17 cellular contexts compared by ENCODE assay signal in the genomic region with DNA sequence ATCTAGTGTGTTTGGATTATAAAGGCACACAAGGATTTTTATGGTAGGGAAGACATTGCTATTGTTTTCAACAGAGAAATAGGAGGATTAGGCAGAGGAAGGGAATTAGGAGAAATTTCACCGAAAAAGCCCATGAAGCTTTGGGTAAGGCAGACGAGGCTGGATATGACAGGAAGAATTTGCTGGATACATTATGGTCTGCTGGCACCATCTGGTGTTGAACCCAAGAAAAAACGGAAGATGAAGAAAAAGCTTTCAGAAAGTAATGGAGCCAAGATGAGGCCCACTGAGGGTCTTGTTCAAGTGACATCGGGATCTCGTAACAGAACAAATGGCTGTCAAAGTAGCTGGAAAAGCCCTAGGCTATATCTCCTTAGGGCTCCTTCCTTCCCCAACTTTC. TPM values are rescaled to one million over a fixed set of nuclear protein-coding genes. Genes with fewer than 3 reads are reported as not detected.
DNase-seq lines count a peak whose midpoint lies in the region; ATAC-seq and TF ChIP-seq lines count a peak whose summit lies in the region.
"Had no signal": no experiment of that assay in that cellular context is flagged by ENCODE, and none has a peak within 500 bp of the region (broad histone marks: within the 10 kb centered on the region; RNA-seq: fewer than 3 reads in every experiment).

No MANE protein-coding gene starts in this region.

- no peak; the same call in 2 of the 3 replicates for ATAC-seq in GM23338
- ATAC-seq in stimulated activated memory B cell treated with anti-CD40 and anti-IgM and Interleukin-4, amounts not matched to agents 10 μg/mL and 1 μg/mL and 100 μg/mL, for 72 hours: no peak
- ATAC-seq: A549, Panc1, T-cell had no signal

- H4K20me1 ChIP-seq in GM23338 (replicated peaks; ENCODE audit: insufficient read depth): no peaks in the 10 kb centered on the region

- no peaks in the 10 kb centered on the region for H3K36me3 Mint-ChIP-seq in GM23338 (ENCODE audit: low read depth)
- no peaks in the 10 kb centered on the region for H3K36me3 Mint-ChIP-seq in stimulated activated memory B cell treated with anti-CD40 and anti-IgM and Interleukin-4, amounts not matched to agents 10 μg/mL and 1 μg/mL and 100 μg/mL, for 72 hours
- H3K36me3 Mint-ChIP-seq: T-cell had no signal

- no peaks in the 10 kb centered on the region for H3F3A ChIP-seq in GM23338 (replicated peaks; ENCODE audit: low read depth)

- peaks cover 10% of the 10 kb centered on the region for H3K4me1 Mint-ChIP-seq in GM23338
- peaks cover 12% of the 10 kb centered on the region for H3K4me1 Mint-ChIP-seq in stimulated activated memory B cell treated with anti-CD40 and anti-IgM and Interleukin-4, amounts not matched to agents 10 μg/mL and 1 μg/mL and 100 μg/mL, for 72 hours
- H3K4me1 Mint-ChIP-seq: T-cell had no signal

- 0 out of 2 replicates have a peak, but pooled peaks cover 7% of the 10 kb centered on the region for H3K4me1 ChIP-seq in GM23338 (ENCODE audit: insufficient read depth)
- no peaks in the 10 kb centered on the region for H3K4me1 ChIP-seq in stomach
- H3K4me1 ChIP-seq in effector memory CD4-positive, alpha-beta T cell (ENCODE audit: control insufficient read depth, insufficient read depth, low read length, poor library complexity, severe bottlenecking): no peaks in the 10 kb centered on the region
- H3K4me1 ChIP-seq: A549 had no signal

- H3K27ac ChIP-seq in GM23338 (ENCODE audit: low read depth) (no peak overlapping the region), stomach (no peak overlapping the region)
- H3K27ac ChIP-seq in effector memory CD4-positive, alpha-beta T cell (ENCODE audit: insufficient read depth, low read length, poor library complexity, severe bottlenecking): no peak overlapping the region
- H3K27ac ChIP-seq: A549, KMS-11 had no signal

- H3K36me3 ChIP-seq in GM23338 (ENCODE audit: insufficient read depth) (no peaks in the 10 kb centered on the region), stomach (no peaks in the 10 kb centered on the region)
- no peaks in the 10 kb centered on the region for H3K36me3 ChIP-seq in effector memory CD4-positive, alpha-beta T cell (ENCODE audit: control insufficient read depth, insufficient read depth, low read length)

- H3K27ac Mint-ChIP-seq in GM23338: no peak overlapping the region
- H3K27ac Mint-ChIP-seq in stimulated activated memory B cell treated with anti-CD40 and anti-IgM and Interleukin-4, amounts not matched to agents 10 μg/mL and 1 μg/mL and 100 μg/mL, for 72 hours: no peak overlapping the region
- H3K27ac Mint-ChIP-seq: T-cell had no signal

- H3K27me3 ChIP-seq in GM23338 (ENCODE audit: insufficient read depth): no peaks in the 10 kb centered on the region
- H3K27me3 ChIP-seq in stomach: no peaks in the 10 kb centered on the region
- H3K27me3 ChIP-seq in effector memory CD4-positive, alpha-beta T cell (replicated peaks; ENCODE audit: control insufficient read depth, insufficient read depth, low read length, poor library complexity, severe bottlenecking): peaks cover 3% of the 10 kb centered on the region

- H3K27me3 Mint-ChIP-seq in GM23338 (ENCODE audit: insufficient read depth, low read depth, poor library complexity): peaks cover 1% of the 10 kb centered on the region
- peaks cover 45% of the 10 kb centered on the region for H3K27me3 Mint-ChIP-seq in stimulated activated memory B cell treated with anti-CD40 and anti-IgM and Interleukin-4, amounts not matched to agents 10 μg/mL and 1 μg/mL and 100 μg/mL, for 72 hours

- H3K4me2 ChIP-seq in GM23338: no peak overlapping the region
- H3K4me2 ChIP-seq: A549, KMS-11 had no signal

- peak; percentile 37 to 60 for TF ChIP-seq CTCF in GM23338 (conservative IDR thresholded peaks at IDR 0.05; ENCODE audit: low read depth in 2 of 2)
- no peak for TF ChIP-seq CTCF in stomach (IDR thresholded peaks at IDR 0.05)

- H3K4me3 Mint-ChIP-seq in GM23338: no peak overlapping the region
- no peak overlapping the region for H3K4me3 Mint-ChIP-seq in stimulated activated memory B cell treated with anti-CD40 and anti-IgM and Interleukin-4, amounts not matched to agents 10 μg/mL and 1 μg/mL and 100 μg/mL, for 72 hours
- H3K4me3 Mint-ChIP-seq: T-cell had no signal

- no peaks in the 10 kb centered on the region for H3K9me3 ChIP-seq in stomach
- no peaks in the 10 kb centered on the region for H3K9me3 ChIP-seq in effector memory CD4-positive, alpha-beta T cell (ENCODE audit: control insufficient read depth, low read length)
- H3K9me3 ChIP-seq: A549 had no signal

- no peak for TF ChIP-seq POLR2A in stomach (IDR thresholded peaks at IDR 0.05)

- no peaks in the 10 kb centered on the region for H3K79me2 ChIP-seq in GM23338 (replicated peaks; ENCODE audit: insufficient read depth)

- WGBS in stomach, 5 donors: 71 to 82% (median 81%) methylated on average over 5 of the region's 5 CpGs

- intact Hi-C loops in stomach (cut with DNase I; ENCODE audit: low total_unique reads): no loop called here

- TF ChIP-seq EP300 in stomach (IDR thresholded peaks at IDR 0.05): no peak

- DNase-seq in Ammon's horn (ENCODE audit: low spot score): peak; percentile 35
- DNase-seq in GM23338 (ENCODE audit: low spot score): peak; percentile 45
- peak; percentile 34 for DNase-seq in OCI-M1 (lab: John Stamatoyannopoulos, UW)
- peak; percentile 24 for DNase-seq in iPS-NIHi7 (ENCODE audit: extremely low spot score)
- DNase-seq in stomach: no peak
- no peak for DNase-seq in effector memory CD4-positive, alpha-beta T cell
- no peak for DNase-seq in hepatic stellate cell (ENCODE audit: low spot score)
- DNase-seq: C1 segment of cervical spinal cord, MM.1S, NCI-H1930, NCI-H2171, NCI-H446 treated with DMSO at 0.1 percent for 48 hours, T-cell had no signal

- H3K9me2 ChIP-seq in GM23338 (ENCODE audit: insufficient read depth): no peaks in the 10 kb centered on the region

- H2AFZ ChIP-seq in GM23338: peak overlapping the region; percentile 11; the same call in 1 of the 2 replicates

- H3K4me3 ChIP-seq in GM23338 (no peak overlapping the region), stomach (no peak overlapping the region)
- H3K4me3 ChIP-seq in effector memory CD4-positive, alpha-beta T cell (ENCODE audit: insufficient read depth, low read depth, low read length, poor library complexity, severe bottlenecking): no peak overlapping the region
- H3K4me3 ChIP-seq: A549 had no signal

- H3K9me3 Mint-ChIP-seq in GM23338: no peaks in the 10 kb centered on the region
- H3K9me3 Mint-ChIP-seq in stimulated activated memory B cell treated with anti-CD40 and anti-IgM and Interleukin-4, amounts not matched to agents 10 μg/mL and 1 μg/mL and 100 μg/mL, for 72 hours: no peaks in the 10 kb centered on the region
- H3K9me3 Mint-ChIP-seq: T-cell had no signal

TF ChIP-seq in GM23338, 12 proteins besides CTCF, POLR2A, EP300 and RAD21:
- TF ChIP-seq STAT1 (IDR thresholded peaks at IDR 0.05; ENCODE audit: unreplicated experiment): no peak
- no peak for TF ChIP-seq NANOG (IDR thresholded peaks at IDR 0.05; ENCODE audit: borderline replicate concordance)
- no peak for TF ChIP-seq CREB1 (CRISPR knock-in tag; IDR thresholded peaks at IDR 0.05; ENCODE audit: low read depth)
- TF ChIP-seq ZNF114 (CRISPR knock-in tag; IDR thresholded peaks at IDR 0.05): no peak
- TF ChIP-seq EZH2phosphoT487 (IDR thresholded peaks at IDR 0.05; ENCODE audit: unreplicated experiment): no peak

RNA-seq across cellular contexts. Expression of a gene that starts 56.5 kb away (rescaled TPM):
- total RNA-seq in GM23338 (2014; rRNA removed; shearing (Covaris generic)): not detected in 2 replicates
- polyA plus RNA-seq in GM23338 (2016; fragmentation: Nextera tagmentation; extraction: Ambion mirVana) (not detected in 2 replicates), stomach (not detected)
- total RNA-seq in stomach: not detected
- total RNA-seq: T-cell had no signal
- polyA plus RNA-seq: A549 had no signal

Comparison
In these comparisons a context has a peak if more than half of its experiments do, and no peak if none do; other contexts are left out.
1. DNase-seq: peak in Ammon's horn (single experiment), GM23338 (single experiment), OCI-M1 (single experiment) and iPS-NIHi7 (single experiment); none in stomach (single experiment), effector memory CD4-positive, alpha-beta T cell (0 of 3) and hepatic stellate cell (single experiment).
2. CTCF ChIP-seq: peak in GM23338 (2 of 2); none in stomach (0 of 7).